ENCODE assay signal across 1 cellular context in the genomic region with DNA sequence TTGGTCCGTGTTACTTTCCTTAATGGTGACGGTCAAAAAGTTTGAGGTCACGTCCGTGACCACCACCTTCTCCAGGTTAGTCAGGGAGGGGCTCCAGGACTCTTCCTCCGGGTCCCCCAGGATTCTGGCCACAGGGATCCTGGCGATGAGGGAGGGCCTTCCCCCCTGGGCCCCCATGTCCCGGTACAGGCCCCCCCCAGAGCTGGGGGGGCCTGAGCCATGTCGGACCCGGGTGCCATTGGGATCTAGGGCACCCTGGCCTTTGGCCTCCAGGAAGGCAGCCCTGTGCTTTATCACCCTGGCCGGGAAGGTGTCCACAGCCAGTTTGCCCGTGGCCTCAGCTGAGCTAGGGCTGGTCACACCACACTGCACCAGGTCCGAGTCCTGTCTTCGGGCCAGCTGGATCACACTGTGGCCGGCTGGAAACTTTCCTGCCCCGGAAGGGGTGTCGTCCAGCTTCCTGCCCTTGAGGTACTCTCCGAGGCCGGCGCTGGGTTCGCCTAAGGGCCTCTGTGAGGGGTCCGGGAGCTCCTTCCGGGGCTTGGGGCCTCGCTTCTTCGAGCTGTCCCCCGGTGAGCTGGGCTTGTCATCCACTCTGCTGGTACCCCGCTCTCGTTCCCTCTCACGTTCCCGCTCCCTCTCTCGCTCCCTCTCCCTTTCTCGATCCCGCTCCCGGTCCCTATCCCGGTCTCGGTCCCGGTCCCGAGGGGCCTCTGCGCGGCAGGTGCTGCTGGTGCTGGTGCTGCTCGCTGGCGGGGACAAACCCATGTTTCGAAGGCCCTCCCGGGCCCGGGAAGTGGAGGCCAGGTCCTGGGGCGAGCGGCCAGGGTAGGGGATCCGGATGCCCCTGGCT.
TF ChIP-seq lines count a peak whose summit lies in the region.

No MANE protein-coding gene starts in this region.

TF ChIP-seq in neural cell, 6 proteins besides CTCF, POLR2A, EP300 and RAD21 (continued from another document):
- TF ChIP-seq EZH2 (IDR thresholded peaks at IDR 0.05; ENCODE audit: borderline replicate concordance, insufficient read depth, low read length, poor library complexity, severe bottlenecking), result no peak
